16 cellular contexts compared by ENCODE assay signal in genomic region chr15:25661898-25662297, GRCh38.
"Had no signal": no experiment of that assay in that cellular context is flagged by ENCODE, and none has a peak within 500 bp of the region (broad histone marks: within the 10 kb centered on the region; RNA-seq: fewer than 3 reads in every experiment).

No MANE protein-coding gene starts in this region.

- H3K27me3 ChIP-seq: breast epithelium had no signal

- H3K36me3 ChIP-seq: breast epithelium, prostate gland had no signal

- H3K4me1 ChIP-seq: breast epithelium, prostate gland had no signal

- H3K4me3 ChIP-seq: breast epithelium, prostate gland, skin epidermis had no signal

- DNase-seq: activated CD4-positive, alpha-beta T cell treated with anti-CD3 and anti-CD28 coated beads, Interleukin-2, amount 10 ng/mL, durations not matched to agents 24 days and 14 days; activated CD8-positive, alpha-beta T cell treated with anti-CD3 and anti-CD28 coated beads for 36 hours; activated naive CD4-positive, alpha-beta T cell treated with Interleukin-2 at 50 U/mL for 16 hours; activated T-cell treated with anti-CD3 and anti-CD28 coated beads, Interleukin-2, amount 50 U/mL, for 24 hours; aorta; cerebellar nuclear complex; effector CD4-positive, alpha-beta T cell; foreskin melanocyte; glutamatergic neuron; kidney glomerular epithelial cell; left ventricle myocardium superior; right cardiac atrium; T-cell had no signal

- H3K27ac ChIP-seq: breast epithelium, prostate gland, skin epidermis had no signal

- ATAC-seq: activated CD8-positive, alpha-beta T cell treated with anti-CD3 and anti-CD28 coated beads for 36 hours; left ventricle myocardium superior; right cardiac atrium; T-cell had no signal

- H3K9me3 ChIP-seq: breast epithelium, prostate gland had no signal
